1 cellular context compared by ENCODE assay signal in genomic region chr16:67719778-67720144, GRCh38.
TF ChIP-seq lines count a peak whose summit lies in the region.

No MANE protein-coding gene starts in this region.

TF ChIP-seq in endothelial cell of umbilical vein, 7 proteins besides CTCF, POLR2A, EP300 and RAD21:
- TF ChIP-seq POLR2AphosphoS5 (IDR thresholded peaks at IDR 0.05; ENCODE audit: insufficient read depth, low read depth, low read length): no peak
- TF ChIP-seq MYC (IDR thresholded peaks at IDR 0.05; ENCODE audit: low read depth, low read length): no peak
- no peak for TF ChIP-seq JUN (IDR thresholded peaks at IDR 0.05; ENCODE audit: borderline replicate concordance, insufficient read depth, insufficient read length, low read depth)
- no peak for TF ChIP-seq GATA2 (IDR thresholded peaks at IDR 0.05; ENCODE audit: insufficient read depth, insufficient read length, low read depth, low read length)
- TF ChIP-seq MAX (IDR thresholded peaks at IDR 0.05; ENCODE audit: insufficient read depth, insufficient read length): no peak
- no peak for TF ChIP-seq FOS (IDR thresholded peaks at IDR 0.05; ENCODE audit: borderline replicate concordance, insufficient read depth, low read length)
- TF ChIP-seq EZH2 (IDR thresholded peaks at IDR 0.05; ENCODE audit: borderline replicate concordance, low read depth, low read length, severe bottlenecking): no peak
